ENCODE assay signal across 1 cellular context in genomic region chr3:141237701-141238521, GRCh38.
TF ChIP-seq lines count a peak whose summit lies in the region.

No MANE protein-coding gene starts in this region.

TF ChIP-seq in H1, 55 proteins besides CTCF, POLR2A, EP300 and RAD21 (continued from another document):
- TF ChIP-seq NANOG (IDR thresholded peaks at IDR 0.05; ENCODE audit: insufficient read depth, low read depth, low read length, poor library complexity, severe bottlenecking) = no peak
- no peak for TF ChIP-seq FOSL1 (IDR thresholded peaks at IDR 0.05; ENCODE audit: insufficient read depth, low read depth, low read length)
- TF ChIP-seq MAX (IDR thresholded peaks at IDR 0.05) = no peak
- TF ChIP-seq PHF8 (conservative IDR thresholded peaks at IDR 0.05; ENCODE audit: low read depth, low read length) = no peak
- no peak for TF ChIP-seq ASH2L (IDR thresholded peaks at IDR 0.05; ENCODE audit: low read length)
- no peak for TF ChIP-seq BRCA1 (IDR thresholded peaks at IDR 0.05; ENCODE audit: low read depth, low read length)
- TF ChIP-seq RNF2 (IDR thresholded peaks at IDR 0.05; ENCODE audit: borderline replicate concordance, low read depth, low read length, missing control alignments, poor library complexity, severe bottlenecking) = no peak
- no peak for TF ChIP-seq CBX5 (IDR thresholded peaks at IDR 0.05; ENCODE audit: low read depth, low read length)
